In the genomic region with DNA sequence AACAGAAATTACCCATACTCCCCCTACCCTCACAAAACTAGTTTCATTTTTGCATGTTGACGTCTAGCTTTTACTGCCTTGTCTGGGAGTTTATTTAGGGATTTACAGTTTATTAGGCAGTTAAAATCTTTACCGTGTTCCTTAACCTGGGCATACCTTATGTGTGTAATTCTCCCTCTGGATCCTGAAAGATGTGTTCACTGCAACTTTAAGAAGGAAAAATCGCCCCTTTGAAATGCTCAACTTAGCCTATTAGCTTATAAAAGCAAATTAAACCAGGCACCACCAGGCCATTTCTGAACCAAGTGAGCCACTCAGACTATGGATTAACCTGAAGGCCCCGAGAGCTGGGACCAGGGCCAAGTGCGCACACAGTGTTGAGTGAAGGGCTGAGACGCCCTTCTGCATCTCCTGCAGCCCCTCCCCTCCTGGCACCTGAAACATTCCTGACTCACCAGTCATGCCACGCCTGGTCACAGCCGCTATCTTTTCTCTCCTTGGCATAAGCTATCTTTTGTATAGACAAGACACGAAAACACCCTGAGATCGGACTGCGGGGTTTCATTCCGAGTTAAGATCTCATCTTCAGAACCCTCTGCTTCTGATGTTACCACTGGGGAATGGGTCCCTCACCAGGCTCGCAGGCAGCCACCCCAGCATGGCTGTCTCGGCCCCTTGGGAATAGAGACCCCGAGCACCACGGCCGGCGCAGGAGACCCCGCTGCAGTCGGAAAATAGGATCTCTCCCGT, we compare ENCODE assay signal across 8 cellular contexts.
DNase-seq lines count a peak whose midpoint lies in the region; ATAC-seq and TF ChIP-seq lines count a peak whose summit lies in the region.

No MANE protein-coding gene starts in this region.

- TF ChIP-seq CTCF in fibroblast of mammary gland (conservative IDR thresholded peaks at IDR 0.05; ENCODE audit: control insufficient read depth, insufficient read depth, low read depth, low read length), result no peak
- no peak for TF ChIP-seq CTCF in retinal pigment epithelial cell (conservative IDR thresholded peaks at IDR 0.05; ENCODE audit: low read depth, low read length)

- peaks cover 6% of the 10 kb centered on the region for H3K79me2 ChIP-seq in GM23248 (ENCODE audit: insufficient read depth)

- no peaks in the 10 kb centered on the region for H4K20me1 ChIP-seq in GM23248 (ENCODE audit: insufficient read depth)

- no peaks in the 10 kb centered on the region for H3F3A ChIP-seq in GM23248 (ENCODE audit: insufficient read depth)

- in situ Hi-C loops in GM23248 (cut with MboI), result no loop called here

- WGBS in GM23248 (ENCODE audit: low coverage in 1 of 2, low lambda C conversion rate in 2 of 2, missing lambda C conversion rate in 2 of 2), 2 experiments, result 44 to 52% methylated on average over 21 of the region's 21 CpGs

- peaks cover 3% of the 10 kb centered on the region for H3K4me1 ChIP-seq in GM23248 (ENCODE audit: insufficient read depth)

- H2AFZ ChIP-seq in GM23248, result peak overlapping the region; percentile 49; the same call in 1 of the 2 replicates

- H3K36me3 ChIP-seq in GM23248 (ENCODE audit: low read depth), result no peaks in the 10 kb centered on the region

- H3K9me3 ChIP-seq in GM23248 (ENCODE audit: low read depth), result no peaks in the 10 kb centered on the region

- H3K4me3 ChIP-seq in GM23248, result peak overlapping the region; percentile 53
- peak overlapping the region; percentile 23 for H3K4me3 ChIP-seq in fibroblast of mammary gland (ENCODE audit: control insufficient read depth, low read depth, low read length)
- peak overlapping the region; percentile 26 for H3K4me3 ChIP-seq in retinal pigment epithelial cell (ENCODE audit: low read length)

- no peak for ATAC-seq in GM18907 (IDR thresholded peaks at IDR 0.05; ENCODE audit: unreplicated experiment)

- DNase-seq in GM23248, result peak; percentile 46
- peak; percentile 95 for DNase-seq in NCI-H69 (lab: John Stamatoyannopoulos, UW)
- DNase-seq in fibroblast of mammary gland (ENCODE audit: low read depth), result peak; percentile 83
- DNase-seq in retinal pigment epithelial cell (ENCODE audit: low read depth), result peak; percentile 96
- DNase-seq in activated CD4-positive, alpha-beta T cell treated with anti-CD3 and anti-CD28 coated beads, Interleukin-2, amount 50 U/mL, for 1 hour, result no peak
- DNase-seq in dedifferentiated amniotic fluid mesenchymal stem cell (ENCODE audit: extremely low spot score), result no peak
- DNase-seq in effector CD4-positive, alpha-beta T cell, result no peak

- H3K27me3 ChIP-seq in GM23248 (replicated peaks; ENCODE audit: insufficient read depth), result no peaks in the 10 kb centered on the region

- H3K27ac ChIP-seq in GM23248, result no peak overlapping the region

- H3K9ac ChIP-seq in GM23248, result peak overlapping the region; percentile 36; the same call in 1 of the 2 replicates

- H3K9me2 ChIP-seq in GM23248 (ENCODE audit: insufficient read depth), result no peaks in the 10 kb centered on the region

- peak overlapping the region; percentile 63 for H3K4me2 ChIP-seq in GM23248 (ENCODE audit: unreplicated experiment)

Comparison
In these comparisons a context has a peak if more than half of its experiments do, and no peak if none do; other contexts are left out.
1. DNase-seq: peak in GM23248 (single experiment), NCI-H69 (single experiment), fibroblast of mammary gland (single experiment) and retinal pigment epithelial cell (single experiment); none in activated CD4-positive, alpha-beta T cell treated with anti-CD3 and anti-CD28 coated beads, Interleukin-2, amount 50 U/mL, for 1 hour (single experiment), dedifferentiated amniotic fluid mesenchymal stem cell (single experiment) and effector CD4-positive, alpha-beta T cell (single experiment).
2. Peak in every context shown above with its lines, with median percentiles within 50 percentile points of each other: H3K4me3 ChIP-seq.